Comparison of ENCODE assay signal across 8 cellular contexts in the genomic region with DNA sequence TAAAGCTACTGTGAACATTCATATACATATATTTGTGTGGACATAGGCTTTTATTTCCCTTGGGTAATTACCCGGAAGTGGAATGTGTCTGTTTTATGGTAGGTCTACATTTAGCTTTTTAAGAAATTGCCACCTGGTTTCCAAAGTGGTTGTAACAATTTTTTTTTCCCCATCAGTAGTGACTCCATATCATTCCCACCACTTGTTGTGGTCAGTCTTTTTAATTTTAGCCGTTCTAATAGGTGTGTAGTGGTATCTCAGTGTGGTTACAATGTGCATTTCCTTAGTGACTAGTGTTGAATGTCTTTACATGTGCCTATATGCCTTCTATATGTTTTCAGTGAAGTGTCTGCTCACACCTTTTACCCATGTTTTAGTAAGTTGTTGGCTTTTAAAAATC.
"Had no signal": no experiment of that assay in that cellular context is flagged by ENCODE, and none has a peak within 500 bp of the region (broad histone marks: within the 10 kb centered on the region; RNA-seq: fewer than 3 reads in every experiment).

No MANE protein-coding gene starts in this region.

- H3K27ac Mint-ChIP-seq: IgD-negative memory B cell had no signal

- H3K4me3 Mint-ChIP-seq: IgD-negative memory B cell had no signal

- ATAC-seq: HepG2, K562 had no signal

- H3K27ac ChIP-seq: HL-60, KMS-11 had no signal

- H3K4me3 ChIP-seq: K562 had no signal

- DNase-seq: IMR-90, KBM-7, KG1 had no signal

- H3K36me3 Mint-ChIP-seq: IgD-negative memory B cell had no signal

- H3K4me1 Mint-ChIP-seq: IgD-negative memory B cell had no signal
